Comparison of ENCODE assay signal across 1 cellular context in genomic region chr15:59611277-59612260, GRCh38.
TF ChIP-seq lines count a peak whose summit lies in the region.

Gene GCNT3, plus strand, starts transcription at chr15:59611783. Its CDS starts 6,456 bp downstream, at chr15:59618239.

TF ChIP-seq in H1, 55 proteins besides CTCF, POLR2A, EP300 and RAD21:
- no peak for TF ChIP-seq NRF1 (IDR thresholded peaks at IDR 0.05; ENCODE audit: low read depth, low read length)
- TF ChIP-seq CBX5 (IDR thresholded peaks at IDR 0.05; ENCODE audit: low read depth, low read length), result no peak
- TF ChIP-seq CHD2 (IDR thresholded peaks at IDR 0.05; ENCODE audit: low read length), result no peak
- no peak for TF ChIP-seq YY1 (IDR thresholded peaks at IDR 0.05; ENCODE audit: low read depth, low read length)
- no peak for TF ChIP-seq RBBP5 (IDR thresholded peaks at IDR 0.05; ENCODE audit: borderline replicate concordance, low read depth, low read length)
- TF ChIP-seq ASH2L (IDR thresholded peaks at IDR 0.05; ENCODE audit: low read length), result no peak
- no peak for TF ChIP-seq PHF8 (conservative IDR thresholded peaks at IDR 0.05; ENCODE audit: low read depth, low read length)
- no peak for TF ChIP-seq MAFK (IDR thresholded peaks at IDR 0.05; ENCODE audit: low read depth, low read length)
- TF ChIP-seq TAF7 (optimal IDR thresholded peaks at IDR 0.05; ENCODE audit: borderline replicate concordance, low read depth, low read length), result no peak
- TF ChIP-seq EZH2 (IDR thresholded peaks at IDR 0.05; ENCODE audit: low read depth, low read length, severe bottlenecking), result no peak
- no peak for TF ChIP-seq ATF2 (IDR thresholded peaks at IDR 0.05; ENCODE audit: low read length)
